ENCODE assay signal across 10 cellular contexts in genomic region chr7:16739863-16740622, GRCh38. TPM values are rescaled to one million over a fixed set of nuclear protein-coding genes. Genes with fewer than 3 reads are reported as not detected.
DNase-seq lines count a peak whose midpoint lies in the region; ATAC-seq and TF ChIP-seq lines count a peak whose summit lies in the region.
"Had no signal": no experiment of that assay in that cellular context is flagged by ENCODE, and none has a peak within 500 bp of the region (broad histone marks: within the 10 kb centered on the region; RNA-seq: fewer than 3 reads in every experiment).

No MANE protein-coding gene starts in this region.

- intact Hi-C loops in mammary epithelial cell (cut with micrococcal nuclease) = loop anchor here (5.0 kb wide), 1 partner anchor 62 kb away; the partner anchor contains the start of gene AGR2

- H3K4me3 Mint-ChIP-seq in activated CD4-positive, alpha-beta T cell treated with anti-CD3 and anti-CD28 coated beads, Interleukin-2, amount 10 ng/mL, durations not matched to agents 7 days and 5 days = no peak overlapping the region
- H3K4me3 Mint-ChIP-seq: central memory CD8-positive, alpha-beta T cell had no signal

- no peak overlapping the region for H3K4me3 ChIP-seq in AG04450 (ENCODE audit: low read depth, low read length)
- no peak overlapping the region for H3K4me3 ChIP-seq in mammary epithelial cell (replicated peaks in 1 of 3; ENCODE audit: insufficient read depth in 1 of 3, low read depth in 2 of 3, low read length in 3 of 3)
- H3K4me3 ChIP-seq in lung = no peak overlapping the region
- H3K4me3 ChIP-seq: sigmoid colon had no signal

- H3K27me3 ChIP-seq in AG04450 (ENCODE audit: control insufficient read depth, insufficient read depth, low read length) (no peaks in the 10 kb centered on the region), mammary epithelial cell (ENCODE audit: insufficient read depth, low read length) (no peaks in the 10 kb centered on the region), lung (ENCODE audit: control insufficient read depth, insufficient read depth) (no peaks in the 10 kb centered on the region)
- H3K27me3 ChIP-seq: sigmoid colon had no signal

- H3K4me1 ChIP-seq in mammary epithelial cell (ENCODE audit: insufficient read depth, low read length) (peaks cover 28% of the 10 kb centered on the region), lung (ENCODE audit: control insufficient read depth in 2 of 2, insufficient read depth in 2 of 2, low read length in 2 of 2) (peaks cover 0 to 9% of the 10 kb centered on the region in 2 donors)

- H3K27ac Mint-ChIP-seq in activated CD4-positive, alpha-beta T cell treated with anti-CD3 and anti-CD28 coated beads, Interleukin-2, amount 10 ng/mL, durations not matched to agents 7 days and 5 days = no peak overlapping the region

- CTCF ChIA-PET in AG04450 (lab: Charles Lee) = interaction anchor here (0.7 to 1.2 kb wide), 2 partner anchors 14 to 66 kb away, joined by 3 to 5 read pairs; partner anchors contain the start of gene TSPAN13
- CTCF ChIA-PET in mammary epithelial cell (lab: Charles Lee; ENCODE audit: low non-redundant PET) = no interaction called here
- CTCF ChIA-PET in activated CD4-positive, alpha-beta T cell treated with anti-CD3 and anti-CD28 coated beads, Interleukin-2, amount 10 ng/mL, durations not matched to agents 7 days and 5 days (lab: Charles Lee) = no interaction called here

- dilution Hi-C loops in mammary epithelial cell (cut with HindIII; ENCODE audit: low sequenced_read_pairs) = no loop called here

- no peaks in the 10 kb centered on the region for H4K20me1 ChIP-seq in mammary epithelial cell (ENCODE audit: insufficient read depth, low read length)

- DNase-seq in AG04450 (ENCODE audit: low read depth, low spot score) (peak; percentile 90), HT-29 (ENCODE audit: low spot score) (peak; percentile 59), mammary epithelial cell (peak; percentile 97), lung (ENCODE audit: low spot score) (no peak), NOMO-1 (lab: John Stamatoyannopoulos, UW; ENCODE audit: unreplicated experiment in 2 of 2) (no peak), cerebellar nuclear complex (lab: John Stamatoyannopoulos, UW) (no peak), NCI-H1092 (lab: John Stamatoyannopoulos, UW) (no peak)
- DNase-seq in activated CD4-positive, alpha-beta T cell treated with anti-CD3 and anti-CD28 coated beads, Interleukin-2, amount 10 ng/mL, durations not matched to agents 7 days and 5 days = no peak
- DNase-seq: sigmoid colon had no signal

- H3K36me3 Mint-ChIP-seq in activated CD4-positive, alpha-beta T cell treated with anti-CD3 and anti-CD28 coated beads, Interleukin-2, amount 10 ng/mL, durations not matched to agents 7 days and 5 days (ENCODE audit: low read depth) = no peaks in the 10 kb centered on the region

- ATAC-seq in lung (ENCODE audit: insufficient read depth, low FRiP score) = peak; percentile 85

- no peak for TF ChIP-seq CTCF in AG04450 (IDR thresholded peaks at IDR 0.05; ENCODE audit: low read depth, low read length)
- no peak for TF ChIP-seq CTCF in mammary epithelial cell (conservative IDR thresholded peaks at IDR 0.05 in 1 of 2, IDR thresholded peaks at IDR 0.05 in 1 of 2; ENCODE audit: extremely low read depth in 1 of 2, insufficient read depth in 1 of 2, low read depth in 1 of 2, low read length in 2 of 2)
- TF ChIP-seq CTCF in lung (IDR thresholded peaks at IDR 0.05; ENCODE audit: control extremely low read depth, extremely low read depth) = no peak

- H3K9ac ChIP-seq in mammary epithelial cell (ENCODE audit: insufficient read depth, low read length) = no peak overlapping the region

- H3K9me3 ChIP-seq in AG04450 (ENCODE audit: control insufficient read depth, insufficient read depth, low read length) (no peaks in the 10 kb centered on the region; the same call in 1 of the 2 replicates), mammary epithelial cell (replicated peaks; ENCODE audit: insufficient read depth, low read length) (no peaks in the 10 kb centered on the region), lung (ENCODE audit: control insufficient read depth in 2 of 2, insufficient read depth in 1 of 2, low read length in 1 of 2) (no peaks in the 10 kb centered on the region)
- H3K9me3 ChIP-seq: sigmoid colon had no signal

- 46% methylated on average over 6 of the region's 6 CpGs for WGBS in mammary epithelial cell (ENCODE audit: low coverage, missing lambda C conversion rate)
- 62 to 74% methylated on average over 6 of the region's 6 CpGs for WGBS in lung, 2 donors

- no peaks in the 10 kb centered on the region for H3K27me3 Mint-ChIP-seq in activated CD4-positive, alpha-beta T cell treated with anti-CD3 and anti-CD28 coated beads, Interleukin-2, amount 10 ng/mL, durations not matched to agents 7 days and 5 days
- H3K27me3 Mint-ChIP-seq: central memory CD8-positive, alpha-beta T cell had no signal

- H3K36me3 ChIP-seq in mammary epithelial cell (ENCODE audit: insufficient read depth, low read length) (no peaks in the 10 kb centered on the region), lung (ENCODE audit: control insufficient read depth in 2 of 2, insufficient read depth in 2 of 2, low read length in 2 of 2) (no peaks in the 10 kb centered on the region)
- H3K36me3 ChIP-seq: sigmoid colon had no signal

- no peaks in the 10 kb centered on the region for H3K9me3 Mint-ChIP-seq in activated CD4-positive, alpha-beta T cell treated with anti-CD3 and anti-CD28 coated beads, Interleukin-2, amount 10 ng/mL, durations not matched to agents 7 days and 5 days
- H3K9me3 Mint-ChIP-seq: central memory CD8-positive, alpha-beta T cell had no signal

- POLR2A ChIA-PET in AG04450 (lab: Yijun Ruan, JAX) = interaction anchor here (0.6 to 1.3 kb wide), 2 partner anchors 95 to 414 kb away, joined by 3 read pairs; partner anchors contain the start of gene ANKMY2
- POLR2A ChIA-PET in activated CD4-positive, alpha-beta T cell treated with anti-CD3 and anti-CD28 coated beads, Interleukin-2, amount 10 ng/mL, durations not matched to agents 7 days and 5 days (lab: Charles Lee) = no interaction called here

- in situ Hi-C loops in mammary epithelial cell (cut with MboI; ENCODE audit: low sequenced_read_pairs in 2 of 2) = no loop called here

- BruUV-seq in mammary epithelial cell (replicated peaks; lab: Mats Ljungman, UMichigan) = no TSS peak

- H2AFZ ChIP-seq in mammary epithelial cell (ENCODE audit: low read depth, low read length) = no peak overlapping the region

- H3K79me2 ChIP-seq in mammary epithelial cell (ENCODE audit: insufficient read depth, low read length) = no peaks in the 10 kb centered on the region

- H3K4me2 ChIP-seq in mammary epithelial cell (ENCODE audit: insufficient read depth, low read depth, low read length) = no peak overlapping the region

- no peaks in the 10 kb centered on the region for H3K4me1 Mint-ChIP-seq in activated CD4-positive, alpha-beta T cell treated with anti-CD3 and anti-CD28 coated beads, Interleukin-2, amount 10 ng/mL, durations not matched to agents 7 days and 5 days
- H3K4me1 Mint-ChIP-seq: central memory CD8-positive, alpha-beta T cell had no signal

- H3K27ac ChIP-seq in AG04450 (ENCODE audit: low read depth, low read length) (peak overlapping the region; percentile 77), mammary epithelial cell (ENCODE audit: insufficient read depth, low read depth, low read length) (peak overlapping the region; percentile 50), lung (ENCODE audit: low read depth in 1 of 2, low read length in 1 of 2) (peak overlapping the region in 1 of 2 donors; percentile 87)

RNA-seq across cellular contexts. Expression of gene TSPAN13, which starts 13.5 kb away (rescaled TPM):
- 7.0 and 10.1 TPM in 2 replicates for polyA plus RNA-seq in AG04450 (2011; rRNA removed)
- 2.6 and 3.0 TPM in 2 replicates for polyA minus RNA-seq in AG04450 (2011; rRNA and poly(A)+ RNA removed)
- 25.9 and 33.8 TPM in 2 replicates for total RNA-seq in HT-29 (2014; rRNA removed; shearing (Covaris generic))
- 10 to 100 TPM; 15.3 to 15.7 TPM for total RNA-seq in mammary epithelial cell
- polyA plus RNA-seq in mammary epithelial cell = 10.7 TPM
- polyA minus RNA-seq in mammary epithelial cell = 26.3 TPM
- total RNA-seq in lung = 100 to 1,000 TPM; 125 to 143 TPM
- 100 to 1,000 TPM in 1 of 2 donors, 10 to 100 TPM in 1; 81.1 to 125 TPM for polyA plus RNA-seq in lung
- total RNA-seq in activated CD4-positive, alpha-beta T cell treated with anti-CD3 and anti-CD28 coated beads, Interleukin-2, amount 10 ng/mL, durations not matched to agents 7 days and 5 days = under 1 TPM; 0.31 to 0.50 TPM

Comparison
In these comparisons a context has a peak if more than half of its experiments do, and no peak if none do; other contexts are left out.
1. DNase-seq: peak in AG04450 (single experiment), HT-29 (single experiment) and mammary epithelial cell (single experiment); none in lung (single experiment), NOMO-1 (0 of 2), cerebellar nuclear complex (0 of 2), activated CD4-positive, alpha-beta T cell treated with anti-CD3 and anti-CD28 coated beads, Interleukin-2, amount 10 ng/mL, durations not matched to agents 7 days and 5 days (single experiment) and NCI-H1092 (single experiment).
2. RNA of gene TSPAN13, which starts 13.5 kb away (total RNA-seq): 125 to 143 TPM in lung, 25.9 to 33.8 TPM in HT-29 and 15.3 to 15.7 TPM in mammary epithelial cell; 0.31 to 0.50 TPM in activated CD4-positive, alpha-beta T cell treated with anti-CD3 and anti-CD28 coated beads, Interleukin-2, amount 10 ng/mL, durations not matched to agents 7 days and 5 days; every median in the first group is over 10 times any median in the second.